In the genomic region with DNA sequence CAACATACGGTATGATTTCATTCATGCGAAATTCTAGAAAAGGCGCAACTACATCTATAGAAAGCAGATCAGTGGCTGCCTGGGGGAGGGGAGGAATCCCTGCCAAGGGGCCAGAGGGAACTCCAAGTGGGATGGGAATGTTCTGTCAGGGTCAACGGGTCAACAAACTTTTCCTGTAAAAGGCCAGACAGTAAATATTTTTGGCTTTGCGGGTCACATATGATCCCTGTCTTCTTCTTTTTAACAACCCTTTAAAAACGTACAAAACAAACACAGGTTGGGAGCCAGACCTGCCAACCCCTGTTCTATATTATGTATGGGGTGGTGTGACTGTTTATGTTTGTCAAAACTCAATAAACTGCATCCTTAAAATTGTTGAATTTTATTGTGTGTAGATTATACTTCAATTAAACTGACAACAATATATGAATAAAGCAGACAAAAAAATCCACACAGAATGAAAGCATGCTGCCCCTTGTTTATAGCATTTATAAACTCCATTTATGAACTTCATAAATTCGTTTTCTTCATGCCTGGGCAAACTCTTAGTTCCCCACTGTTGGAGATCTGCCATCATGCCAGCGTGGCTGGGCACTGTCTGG, we compare ENCODE assay signal across 12 cellular contexts. TPM values are rescaled to one million over a fixed set of nuclear protein-coding genes. Genes with fewer than 3 reads are reported as not detected.
A peak's percentile ranks its signal among the peaks of the same experiment; 100 is the strongest.
DNase-seq lines count a peak whose midpoint lies in the region; ATAC-seq and TF ChIP-seq lines count a peak whose summit lies in the region.
"Had no signal": no experiment of that assay in that cellular context is flagged by ENCODE, and none has a peak within 500 bp of the region (broad histone marks: within the 10 kb centered on the region; RNA-seq: fewer than 3 reads in every experiment).

No MANE protein-coding gene starts in this region.

- H3K27me3 ChIP-seq in CD8-positive, alpha-beta memory T cell (ENCODE audit: insufficient read depth, low read length, poor library complexity, severe bottlenecking), result no peaks in the 10 kb centered on the region
- H3K27me3 ChIP-seq in hepatocyte, result no peaks in the 10 kb centered on the region
- no peaks in the 10 kb centered on the region for H3K27me3 ChIP-seq in psoas muscle (ENCODE audit: insufficient read depth in 3 of 3, low read length in 2 of 3)
- H3K27me3 ChIP-seq: BLaER1 treated with 17β-estradiol and CSF1 and Interleukin-3, amounts not matched to agents 10 nM and 100 nM had no signal

- TF ChIP-seq CTCF in WTC11 (IDR thresholded peaks at IDR 0.05), result no peak
- TF ChIP-seq CTCF in hepatocyte (IDR thresholded peaks at IDR 0.05; ENCODE audit: poor library complexity), result no peak
- TF ChIP-seq CTCF in psoas muscle (IDR thresholded peaks at IDR 0.05), result no peak

- H3K4me2 ChIP-seq in hepatocyte, result peak overlapping the region; percentile 56

- H3K9me2 ChIP-seq in hepatocyte (replicated peaks; ENCODE audit: insufficient read depth), result no peaks in the 10 kb centered on the region

- H3K27me3 Mint-ChIP-seq in CD8-positive, alpha-beta memory T cell, result peaks cover 0 to 6% of the 10 kb centered on the region in 2 donors
- H3K27me3 Mint-ChIP-seq in WTC11 (ENCODE audit: low read depth), result no peaks in the 10 kb centered on the region
- H3K27me3 Mint-ChIP-seq: memory B cell had no signal

- H3K27ac ChIP-seq in CD8-positive, alpha-beta memory T cell (ENCODE audit: low read depth, low read length), result no peak overlapping the region
- H3K27ac ChIP-seq in hepatocyte, result peak overlapping the region; percentile 56
- H3K27ac ChIP-seq in psoas muscle, result peak overlapping the region; percentile 86
- H3K27ac ChIP-seq: BLaER1 treated with 17β-estradiol and CSF1 and Interleukin-3, amounts not matched to agents 10 nM and 100 nM had no signal

- H4K20me1 ChIP-seq in hepatocyte (ENCODE audit: insufficient read depth, poor library complexity, severe bottlenecking), result no peaks in the 10 kb centered on the region

- H3K9me3 Mint-ChIP-seq in CD8-positive, alpha-beta memory T cell, result no peaks in the 10 kb centered on the region
- H3K9me3 Mint-ChIP-seq in WTC11, result no peaks in the 10 kb centered on the region
- H3K9me3 Mint-ChIP-seq: memory B cell had no signal

- DNase-seq in CD8-positive, alpha-beta memory T cell, result no peak
- DNase-seq in WTC11 (ENCODE audit: low spot score) (no peak), hepatocyte (ENCODE audit: low spot score) (peak; percentile 50), psoas muscle (no peak), COLO668 (lab: John Stamatoyannopoulos, UW; ENCODE audit: unreplicated experiment) (no peak), HuH-7.5 (ENCODE audit: low spot score) (no peak)
- DNase-seq: NCI-H146, T-helper 2 cell had no signal

- H3K4me1 Mint-ChIP-seq in CD8-positive, alpha-beta memory T cell, result peaks cover 9 to 18% (median 16%) of the 10 kb centered on the region in 3 donors
- H3K4me1 Mint-ChIP-seq in WTC11, result peaks cover 52% of the 10 kb centered on the region

- POLR2A ChIA-PET in CD8-positive, alpha-beta memory T cell (lab: Charles Lee), result no interaction called here
- POLR2A ChIA-PET in WTC11 (lab: Charles Lee), result interaction anchor here (0.7 kb wide), 1 partner anchor 402 kb away, joined by 3 read pairs; no protein-coding TSS in a partner anchor

- H3K79me2 ChIP-seq in hepatocyte, result no peaks in the 10 kb centered on the region

- ATAC-seq in WTC11 (no peak), psoas muscle (no peak), HG03097 (IDR thresholded peaks at IDR 0.05; ENCODE audit: low FRiP score, unreplicated experiment) (no peak), GM18909 (IDR thresholded peaks at IDR 0.05; ENCODE audit: poor library complexity, unreplicated experiment) (no peak)

- CTCF ChIA-PET in CD8-positive, alpha-beta memory T cell (lab: Charles Lee), result interaction anchor here (1.1 kb wide), 1 partner anchor 8 kb away, joined by 3 read pairs; no protein-coding TSS in a partner anchor
- CTCF ChIA-PET in WTC11 (lab: Charles Lee), result interaction anchor here (1.0 to 1.9 kb wide), 3 partner anchors 8 to 381 kb away, joined by 3 to 6 read pairs (median 5); no protein-coding TSS in a partner anchor

- H3K4me1 ChIP-seq in CD8-positive, alpha-beta memory T cell (ENCODE audit: insufficient read depth, low read length), result no peaks in the 10 kb centered on the region
- H3K4me1 ChIP-seq in hepatocyte (ENCODE audit: insufficient read depth) (peaks cover 38% of the 10 kb centered on the region), psoas muscle (peaks cover 75% of the 10 kb centered on the region)

- no peaks in the 10 kb centered on the region for H3K9me3 ChIP-seq in CD8-positive, alpha-beta memory T cell (ENCODE audit: low read length)
- H3K9me3 ChIP-seq in hepatocyte (ENCODE audit: low read depth) (no peaks in the 10 kb centered on the region), psoas muscle (no peaks in the 10 kb centered on the region)
- H3K9me3 ChIP-seq: BLaER1 treated with 17β-estradiol and CSF1 and Interleukin-3, amounts not matched to agents 10 nM and 100 nM had no signal

- peak overlapping the region in 5 of 8 donors; percentile 48 to 85 (median 67) for H3K27ac Mint-ChIP-seq in CD8-positive, alpha-beta memory T cell
- peak overlapping the region; percentile 94 for H3K27ac Mint-ChIP-seq in WTC11

- H2AFZ ChIP-seq in hepatocyte, result no peak overlapping the region

- H3K36me3 Mint-ChIP-seq in CD8-positive, alpha-beta memory T cell, result peaks cover 0 to 75% (median 18%) of the 10 kb centered on the region in 3 donors
- no peaks in the 10 kb centered on the region; the same call in 1 of the 2 replicates for H3K36me3 Mint-ChIP-seq in WTC11

- 48% methylated on average over 8 of the region's 8 CpGs for WGBS in hepatocyte (ENCODE audit: low lambda C conversion rate, missing lambda C conversion rate)
- 53 to 67% (median 59%) methylated on average over 8 of the region's 8 CpGs for WGBS in psoas muscle, 3 donors

- peaks cover 41% of the 10 kb centered on the region for H3K36me3 ChIP-seq in CD8-positive, alpha-beta memory T cell (ENCODE audit: insufficient read depth, low read length)
- H3K36me3 ChIP-seq in hepatocyte (replicated peaks; ENCODE audit: insufficient read depth, low read depth), result no peaks in the 10 kb centered on the region
- no peaks in the 10 kb centered on the region for H3K36me3 ChIP-seq in psoas muscle (ENCODE audit: insufficient read depth in 1 of 2, low read depth in 1 of 2)

- intact Hi-C loops in psoas muscle (cut with DNase I), result loop anchor here in 1 of 2 donors (5.0 kb wide), 1 partner anchor 55 kb away; a partner anchor contains a TSS

- H3K4me3 Mint-ChIP-seq in CD8-positive, alpha-beta memory T cell, result no peak overlapping the region
- peak overlapping the region; percentile 63 for H3K4me3 Mint-ChIP-seq in WTC11
- H3K4me3 Mint-ChIP-seq: memory B cell had no signal

- H3K4me3 ChIP-seq in CD8-positive, alpha-beta memory T cell (ENCODE audit: low read length), result no peak overlapping the region
- H3K4me3 ChIP-seq in hepatocyte (no peak overlapping the region), psoas muscle (peak overlapping the region; percentile 55)
- H3K4me3 ChIP-seq: BLaER1 treated with 17β-estradiol and CSF1 and Interleukin-3, amounts not matched to agents 10 nM and 100 nM had no signal

TF ChIP-seq in WTC11, 78 proteins besides CTCF, POLR2A, EP300 and RAD21:
- TF ChIP-seq SMAD3 (CRISPR knock-in tag; IDR thresholded peaks at IDR 0.05; ENCODE audit: borderline replicate concordance) (no peak), FOXJ3 (CRISPR knock-in tag; IDR thresholded peaks at IDR 0.05; ENCODE audit: borderline replicate concordance) (no peak)
- TF ChIP-seq, protein P1, sequence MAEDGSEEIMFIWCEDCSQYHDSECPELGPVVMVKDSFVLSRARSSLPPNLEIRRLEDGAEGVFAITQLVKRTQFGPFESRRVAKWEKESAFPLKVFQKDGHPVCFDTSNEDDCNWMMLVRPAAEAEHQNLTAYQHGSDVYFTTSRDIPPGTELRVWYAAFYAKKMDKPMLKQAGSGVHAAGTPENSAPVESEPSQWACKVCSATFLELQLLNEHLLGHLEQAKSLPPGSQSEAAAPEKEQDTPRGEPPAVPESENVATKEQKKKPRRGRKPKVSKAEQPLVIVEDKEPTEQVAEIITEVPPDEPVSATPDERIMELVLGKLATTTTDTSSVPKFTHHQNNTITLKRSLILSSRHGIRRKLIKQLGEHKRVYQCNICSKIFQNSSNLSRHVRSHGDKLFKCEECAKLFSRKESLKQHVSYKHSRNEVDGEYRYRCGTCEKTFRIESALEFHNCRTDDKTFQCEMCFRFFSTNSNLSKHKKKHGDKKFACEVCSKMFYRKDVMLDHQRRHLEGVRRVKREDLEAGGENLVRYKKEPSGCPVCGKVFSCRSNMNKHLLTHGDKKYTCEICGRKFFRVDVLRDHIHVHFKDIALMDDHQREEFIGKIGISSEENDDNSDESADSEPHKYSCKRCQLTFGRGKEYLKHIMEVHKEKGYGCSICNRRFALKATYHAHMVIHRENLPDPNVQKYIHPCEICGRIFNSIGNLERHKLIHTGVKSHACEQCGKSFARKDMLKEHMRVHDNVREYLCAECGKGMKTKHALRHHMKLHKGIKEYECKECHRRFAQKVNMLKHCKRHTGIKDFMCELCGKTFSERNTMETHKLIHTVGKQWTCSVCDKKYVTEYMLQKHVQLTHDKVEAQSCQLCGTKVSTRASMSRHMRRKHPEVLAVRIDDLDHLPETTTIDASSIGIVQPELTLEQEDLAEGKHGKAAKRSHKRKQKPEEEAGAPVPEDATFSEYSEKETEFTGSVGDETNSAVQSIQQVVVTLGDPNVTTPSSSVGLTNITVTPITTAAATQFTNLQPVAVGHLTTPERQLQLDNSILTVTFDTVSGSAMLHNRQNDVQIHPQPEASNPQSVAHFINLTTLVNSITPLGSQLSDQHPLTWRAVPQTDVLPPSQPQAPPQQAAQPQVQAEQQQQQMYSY (CRISPR knock-in tag; IDR thresholded peaks at IDR 0.05), result no peak

RNA-seq across cellular contexts. Expression of a gene that starts 56.6 kb away (rescaled TPM):
- 10 to 100 TPM; 11.3 to 12.2 TPM for total RNA-seq in CD8-positive, alpha-beta memory T cell
- 20.3 TPM for polyA plus RNA-seq in CD8-positive, alpha-beta memory T cell
- total RNA-seq in WTC11 (2021) (25.8 to 32.3 TPM (median 30.7 TPM) in 3 replicates), hepatocyte (26.0 and 31.1 TPM in 2 replicates), psoas muscle (10 to 100 TPM; 17.1 to 49.3 (median 19.5) TPM)
- polyA plus RNA-seq in hepatocyte (21.9 and 22.2 TPM in 2 replicates), psoas muscle (10 to 100 TPM in 2 of 3 donors, 1 to 10 TPM in 1; 7.9 to 46.5 (median 11.6) TPM)
